ENCODE assay signal across 20 cellular contexts in genomic region chr18:9175115-9175514, GRCh38. TPM values are rescaled to one million over a fixed set of nuclear protein-coding genes. Genes with fewer than 3 reads are reported as not detected.
DNase-seq lines count a peak whose midpoint lies in the region; ATAC-seq and TF ChIP-seq lines count a peak whose summit lies in the region.
"Had no signal": no experiment of that assay in that cellular context is flagged by ENCODE, and none has a peak within 500 bp of the region (broad histone marks: within the 10 kb centered on the region; RNA-seq: fewer than 3 reads in every experiment).

No MANE protein-coding gene starts in this region.

- H3K9me3 ChIP-seq in right atrium auricular region (no peaks in the 10 kb centered on the region), osteoblast (ENCODE audit: low read depth, low read length) (no peaks in the 10 kb centered on the region)
- H3K9me3 ChIP-seq in CD4-positive, alpha-beta T cell (ENCODE audit: control insufficient read depth, low read length), result no peaks in the 10 kb centered on the region
- H3K9me3 ChIP-seq: A549, Caco-2, HAP-1 had no signal

- H3K4me3 ChIP-seq in right atrium auricular region (no peak overlapping the region), osteoblast (ENCODE audit: insufficient read depth, low read length) (no peak overlapping the region)
- H3K4me3 ChIP-seq: A549, GM23248, HAP-1, SJSA1 had no signal

- peaks cover 64% of the 10 kb centered on the region for H3K36me3 Mint-ChIP-seq in CD4-positive, alpha-beta T cell (ENCODE audit: low read depth)
- peaks cover 27% of the 10 kb centered on the region for H3K36me3 Mint-ChIP-seq in activated naive CD8-positive, alpha-beta T cell treated with anti-CD3 and anti-CD28 coated beads, Interleukin-2, amount 50 U/mL, for 24 hours (ENCODE audit: low read depth)
- H3K36me3 Mint-ChIP-seq in type B pancreatic cell, result peaks cover 18% of the 10 kb centered on the region

- peaks cover 49% of the 10 kb centered on the region for H4K20me1 ChIP-seq in osteoblast (ENCODE audit: insufficient read depth, low read length)

- CTCF ChIA-PET in CD4-positive, alpha-beta T cell (lab: Charles Lee), result no interaction called here

- H2AFZ ChIP-seq in osteoblast (ENCODE audit: low read length), result no peak overlapping the region
- H2AFZ ChIP-seq: GM23248 had no signal

- peaks cover 83% of the 10 kb centered on the region for H3K4me1 Mint-ChIP-seq in CD4-positive, alpha-beta T cell (ENCODE audit: low read depth)
- peaks cover 76% of the 10 kb centered on the region for H3K4me1 Mint-ChIP-seq in activated naive CD8-positive, alpha-beta T cell treated with anti-CD3 and anti-CD28 coated beads, Interleukin-2, amount 50 U/mL, for 24 hours
- H3K4me1 Mint-ChIP-seq in type B pancreatic cell (ENCODE audit: unreplicated experiment), result no peaks in the 10 kb centered on the region

- H3K4me2 ChIP-seq in osteoblast (ENCODE audit: insufficient read depth, low read length), result no peak overlapping the region
- H3K4me2 ChIP-seq: A549, KMS-11 had no signal

- peaks cover 97% of the 10 kb centered on the region for H3K79me2 ChIP-seq in osteoblast (ENCODE audit: insufficient read depth, low read length)

- POLR2A ChIA-PET in CD4-positive, alpha-beta T cell (lab: Charles Lee), result no interaction called here

- H3K27ac ChIP-seq in right atrium auricular region, result no peak overlapping the region
- no peak overlapping the region for H3K27ac ChIP-seq in CD4-positive, alpha-beta T cell (ENCODE audit: low read depth, low read length)
- H3K27ac ChIP-seq in osteoblast (ENCODE audit: low read depth, low read length), result no peak overlapping the region
- H3K27ac ChIP-seq: A549, GM23248, KMS-11, RWPE1, SJSA1 had no signal

- DNase-seq in Right ventricle myocardium superior (no peak), right atrium auricular region (ENCODE audit: low spot score) (no peak), osteoblast (ENCODE audit: insufficient read length, low spot score, missing footprints) (peak; percentile 36), type B pancreatic cell (ENCODE audit: extremely low spot score, unreplicated experiment) (no peak), NCI-H2171 treated with DMSO at 0.1 percent for 48 hours (lab: John Stamatoyannopoulos, UW) (no peak)
- no peak for DNase-seq in CD4-positive, alpha-beta T cell
- DNase-seq in activated naive CD8-positive, alpha-beta T cell treated with anti-CD3 and anti-CD28 coated beads, Interleukin-2, amount 50 U/mL, for 24 hours, result no peak
- DNase-seq: C1 segment of cervical spinal cord, Caco-2, DMS153, GM23248, NCI-H1436, NCI-H2029, NCI-H526, PC-3 had no signal

- H3K4me1 ChIP-seq in right atrium auricular region (peaks cover 0 to 50% of the 10 kb centered on the region in 2 donors), osteoblast (ENCODE audit: insufficient read depth, low read length) (no peaks in the 10 kb centered on the region)
- H3K4me1 ChIP-seq: A549, Caco-2 had no signal

- intact Hi-C loops in Right ventricle myocardium superior (cut with DNase I), result no loop called here
- intact Hi-C loops in CD4-positive, alpha-beta T cell (cut with DNase I, micrococcal nuclease), result no loop called here

- H3K27ac Mint-ChIP-seq in CD4-positive, alpha-beta T cell, result peak overlapping the region; percentile 63
- peak overlapping the region; percentile 57 for H3K27ac Mint-ChIP-seq in activated naive CD8-positive, alpha-beta T cell treated with anti-CD3 and anti-CD28 coated beads, Interleukin-2, amount 50 U/mL, for 24 hours
- H3K27ac Mint-ChIP-seq in type B pancreatic cell, result no peak overlapping the region

- H3K9me3 Mint-ChIP-seq in CD4-positive, alpha-beta T cell, result no peaks in the 10 kb centered on the region
- peaks cover 8% of the 10 kb centered on the region for H3K9me3 Mint-ChIP-seq in activated naive CD8-positive, alpha-beta T cell treated with anti-CD3 and anti-CD28 coated beads, Interleukin-2, amount 50 U/mL, for 24 hours
- no peaks in the 10 kb centered on the region for H3K9me3 Mint-ChIP-seq in type B pancreatic cell

- TF ChIP-seq CTCF in right atrium auricular region (IDR thresholded peaks at IDR 0.05) (no peak), osteoblast (IDR thresholded peaks at IDR 0.05; ENCODE audit: extremely low read depth, low read depth, low read length) (no peak), type B pancreatic cell (conservative IDR thresholded peaks at IDR 0.05) (no peak)
- no peak for TF ChIP-seq CTCF in CD4-positive, alpha-beta T cell (IDR thresholded peaks at IDR 0.05)

- H3K27me3 Mint-ChIP-seq in CD4-positive, alpha-beta T cell, result no peaks in the 10 kb centered on the region
- no peaks in the 10 kb centered on the region for H3K27me3 Mint-ChIP-seq in activated naive CD8-positive, alpha-beta T cell treated with anti-CD3 and anti-CD28 coated beads, Interleukin-2, amount 50 U/mL, for 24 hours
- no peaks in the 10 kb centered on the region for H3K27me3 Mint-ChIP-seq in type B pancreatic cell

- H3K27me3 ChIP-seq in right atrium auricular region (no peaks in the 10 kb centered on the region), osteoblast (ENCODE audit: insufficient read depth, low read length) (no peaks in the 10 kb centered on the region)
- H3K27me3 ChIP-seq in CD4-positive, alpha-beta T cell (ENCODE audit: control insufficient read depth, insufficient read depth, low read length), result no peaks in the 10 kb centered on the region
- H3K27me3 ChIP-seq: SJSA1 had no signal

- H3K4me3 Mint-ChIP-seq in CD4-positive, alpha-beta T cell, result no peak overlapping the region
- H3K4me3 Mint-ChIP-seq in activated naive CD8-positive, alpha-beta T cell treated with anti-CD3 and anti-CD28 coated beads, Interleukin-2, amount 50 U/mL, for 24 hours, result no peak overlapping the region
- no peak overlapping the region for H3K4me3 Mint-ChIP-seq in type B pancreatic cell

- H3K36me3 ChIP-seq in right atrium auricular region (no peaks in the 10 kb centered on the region), osteoblast (ENCODE audit: insufficient read depth, low read length) (no peaks in the 10 kb centered on the region)
- H3K36me3 ChIP-seq: HAP-1 had no signal

- peak; percentile 22 for ATAC-seq in Right ventricle myocardium superior (ENCODE audit: poor library complexity)
- no peak for ATAC-seq in CD4-positive, alpha-beta T cell (ENCODE audit: poor library complexity)
- no peak for ATAC-seq in activated naive CD8-positive, alpha-beta T cell treated with anti-CD3 and anti-CD28 coated beads, Interleukin-2, amount 50 U/mL, for 24 hours
- ATAC-seq: A549, PC-3 had no signal

RNA-seq across cellular contexts. Expression of gene ANKRD12, which starts 38.5 kb away (rescaled TPM):
- total RNA-seq in Right ventricle myocardium superior (39.9 TPM), right atrium auricular region (10 to 100 TPM; 22.3 to 32.3 TPM), osteoblast (47.8 and 53.9 TPM in 2 replicates), type B pancreatic cell (ENCODE audit: low replicate concordance) (28.2 and 38.8 TPM in 2 replicates)
- 100 to 1,000 TPM; 160 to 164 TPM for total RNA-seq in CD4-positive, alpha-beta T cell
